ENCODE assay signal across 12 cellular contexts in the genomic region with DNA sequence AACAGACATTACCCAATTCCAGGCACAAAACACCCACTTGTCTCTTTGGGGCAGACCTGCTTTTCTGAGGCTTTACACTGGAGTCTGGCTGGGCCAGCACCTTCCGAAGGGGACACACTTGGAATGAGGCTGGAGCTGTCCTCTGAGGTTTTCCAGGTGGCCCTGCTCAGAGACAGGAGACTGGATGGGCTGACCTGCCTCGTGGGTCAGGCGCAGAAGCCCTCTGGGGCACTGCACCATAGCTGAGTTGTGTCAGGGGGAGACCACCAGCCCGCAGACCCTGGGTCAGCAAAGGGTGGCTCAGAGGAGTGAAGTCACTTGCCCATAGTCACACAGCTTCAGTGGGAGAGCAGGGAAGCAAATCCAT. TPM values are rescaled to one million over a fixed set of nuclear protein-coding genes. Genes with fewer than 3 reads are reported as not detected.
DNase-seq lines count a peak whose midpoint lies in the region; ATAC-seq and TF ChIP-seq lines count a peak whose summit lies in the region.
"Had no signal": no experiment of that assay in that cellular context is flagged by ENCODE, and none has a peak within 500 bp of the region (broad histone marks: within the 10 kb centered on the region; RNA-seq: fewer than 3 reads in every experiment).

No MANE protein-coding gene starts in this region.

- intact Hi-C loops in natural killer cell (cut with micrococcal nuclease) (no loop called here), left ventricle myocardium superior (cut with micrococcal nuclease) (no loop called here)

- H3K27ac Mint-ChIP-seq in natural killer cell (no peak overlapping the region), WTC11 (no peak overlapping the region), type B pancreatic cell (no peak overlapping the region)
- H3K27ac Mint-ChIP-seq in natural killer cell treated with Interleukin-12 subunit alpha and Interleukin-12 subunit beta and Interleukin-15 and Interleukin-18, amount 100 ng/mL, for 72 hours, result no peak overlapping the region

- DNase-seq in natural killer cell, result no peak
- no peak for DNase-seq in natural killer cell treated with Interleukin-12 subunit alpha and Interleukin-12 subunit beta and Interleukin-15 and Interleukin-18, amount 100 ng/mL, for 72 hours (ENCODE audit: low spot score)
- DNase-seq in WTC11 (ENCODE audit: low spot score), result no peak
- no peak for DNase-seq in type B pancreatic cell (ENCODE audit: extremely low spot score, unreplicated experiment)
- DNase-seq in left ventricle myocardium superior, result no peak
- DNase-seq: activated gamma-delta T cell, kidney glomerular epithelial cell had no signal

- H3K27me3 Mint-ChIP-seq in natural killer cell (ENCODE audit: low read depth in 2 of 2) (peaks cover 25 to 32% of the 10 kb centered on the region in 2 donors), WTC11 (ENCODE audit: low read depth) (peaks cover 51% of the 10 kb centered on the region), type B pancreatic cell (peaks cover 53% of the 10 kb centered on the region)
- H3K27me3 Mint-ChIP-seq in natural killer cell treated with Interleukin-12 subunit alpha and Interleukin-12 subunit beta and Interleukin-15 and Interleukin-18, amount 100 ng/mL, for 72 hours, result peaks cover 16% of the 10 kb centered on the region in 2 donors

- H3K9me3 ChIP-seq in iPS-18a (ENCODE audit: control insufficient read depth, low read depth, low read length), result no peaks in the 10 kb centered on the region
- H3K9me3 ChIP-seq: BLaER1 treated with 17β-estradiol and CSF1 and Interleukin-3, amounts not matched to agents 10 nM and 100 nM; neutrophil had no signal

- peaks cover 19% of the 10 kb centered on the region for H3K4me1 ChIP-seq in iPS-18a (ENCODE audit: control insufficient read depth, low read depth, low read length)

- peak overlapping the region; percentile 8 for H3K4me3 ChIP-seq in iPS-18a (ENCODE audit: low read length)

- H3K4me3 Mint-ChIP-seq in natural killer cell, result peak overlapping the region; percentile 90
- H3K4me3 Mint-ChIP-seq in natural killer cell treated with Interleukin-12 subunit alpha and Interleukin-12 subunit beta and Interleukin-15 and Interleukin-18, amount 100 ng/mL, for 72 hours, result no peak overlapping the region
- peak overlapping the region; percentile 75 for H3K4me3 Mint-ChIP-seq in WTC11
- peak overlapping the region; percentile 70 for H3K4me3 Mint-ChIP-seq in type B pancreatic cell

- H3K36me3 ChIP-seq in iPS-18a (ENCODE audit: control insufficient read depth, low read depth, low read length), result no peaks in the 10 kb centered on the region
- H3K36me3 ChIP-seq: BLaER1 treated with 17β-estradiol and CSF1 and Interleukin-3, amounts not matched to agents 10 nM and 100 nM had no signal

- peaks cover 51% of the 10 kb centered on the region for H3K27me3 ChIP-seq in iPS-18a (ENCODE audit: control insufficient read depth, insufficient read depth, low read length)

- H3K4me1 Mint-ChIP-seq in natural killer cell, result peaks cover 11 to 31% of the 10 kb centered on the region in 2 donors
- peaks cover 16 to 22% of the 10 kb centered on the region in 2 donors for H3K4me1 Mint-ChIP-seq in natural killer cell treated with Interleukin-12 subunit alpha and Interleukin-12 subunit beta and Interleukin-15 and Interleukin-18, amount 100 ng/mL, for 72 hours (ENCODE audit: low read depth in 2 of 2)
- peaks cover 36% of the 10 kb centered on the region for H3K4me1 Mint-ChIP-seq in WTC11
- peaks cover 8% of the 10 kb centered on the region for H3K4me1 Mint-ChIP-seq in type B pancreatic cell (ENCODE audit: unreplicated experiment)

- H3K9ac ChIP-seq in iPS-18a (ENCODE audit: low read length), result no peak overlapping the region

- H3K9me3 Mint-ChIP-seq in natural killer cell, result no peaks in the 10 kb centered on the region
- no peaks in the 10 kb centered on the region for H3K9me3 Mint-ChIP-seq in natural killer cell treated with Interleukin-12 subunit alpha and Interleukin-12 subunit beta and Interleukin-15 and Interleukin-18, amount 100 ng/mL, for 72 hours
- H3K9me3 Mint-ChIP-seq in WTC11, result no peaks in the 10 kb centered on the region
- H3K9me3 Mint-ChIP-seq in type B pancreatic cell, result no peaks in the 10 kb centered on the region

- no peak for TF ChIP-seq CTCF in natural killer cell (IDR thresholded peaks at IDR 0.05)
- TF ChIP-seq CTCF in WTC11 (IDR thresholded peaks at IDR 0.05), result no peak
- no peak for TF ChIP-seq CTCF in type B pancreatic cell (conservative IDR thresholded peaks at IDR 0.05)

- CTCF ChIA-PET in WTC11 (lab: Charles Lee), result interaction anchor here (0.7 to 9.0 kb wide), 5 partner anchors 13 to 524 kb away, joined by 3 to 124 read pairs (median 5); partner anchors contain the start of gene KIF17

- H3K36me3 Mint-ChIP-seq in natural killer cell (no peaks in the 10 kb centered on the region), WTC11 (no peaks in the 10 kb centered on the region), type B pancreatic cell (no peaks in the 10 kb centered on the region)
- H3K36me3 Mint-ChIP-seq in natural killer cell treated with Interleukin-12 subunit alpha and Interleukin-12 subunit beta and Interleukin-15 and Interleukin-18, amount 100 ng/mL, for 72 hours, result no peaks in the 10 kb centered on the region

- POLR2A ChIA-PET in WTC11 (lab: Charles Lee), result interaction anchor here (0.9 to 3.4 kb wide), 2 partner anchors 34 to 56 kb away, joined by 3 to 14 read pairs; partner anchors contain the start of gene HP1BP3

- ATAC-seq in natural killer cell (no peak), WTC11 (no peak), HG02571 (IDR thresholded peaks at IDR 0.05; ENCODE audit: unreplicated experiment) (no peak), left ventricle myocardium superior (no peak)
- ATAC-seq in natural killer cell treated with Interleukin-12 subunit alpha and Interleukin-12 subunit beta and Interleukin-15 and Interleukin-18, amount 100 ng/mL, for 72 hours, result no peak
- ATAC-seq in activated CD4-positive, CD25-positive, alpha-beta regulatory T cell treated with anti-CD3 and anti-CD28 coated beads, Interleukin-2, amount 50 U/mL, for 24 hours, result no peak

- no peak overlapping the region for H3K27ac ChIP-seq in iPS-18a (ENCODE audit: low read length)
- H3K27ac ChIP-seq: BLaER1 treated with 17β-estradiol and CSF1 and Interleukin-3, amounts not matched to agents 10 nM and 100 nM; neutrophil had no signal

TF ChIP-seq in WTC11, 78 proteins besides CTCF, POLR2A, EP300 and RAD21 (continues in another document):
- TF ChIP-seq, protein P1, sequence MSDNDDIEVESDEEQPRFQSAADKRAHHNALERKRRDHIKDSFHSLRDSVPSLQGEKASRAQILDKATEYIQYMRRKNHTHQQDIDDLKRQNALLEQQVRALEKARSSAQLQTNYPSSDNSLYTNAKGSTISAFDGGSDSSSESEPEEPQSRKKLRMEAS (CRISPR knock-in tag; IDR thresholded peaks at IDR 0.05), result no peak
- TF ChIP-seq CDX4 (CRISPR knock-in tag; IDR thresholded peaks at IDR 0.05; ENCODE audit: borderline replicate concordance) (no peak), FOXK1 (CRISPR knock-in tag; IDR thresholded peaks at IDR 0.05) (no peak), NFYB (CRISPR knock-in tag; conservative IDR thresholded peaks at IDR 0.05; ENCODE audit: low read depth) (no peak), NFE2L1 (CRISPR knock-in tag; IDR thresholded peaks at IDR 0.05) (no peak)
- TF ChIP-seq, protein P2, sequence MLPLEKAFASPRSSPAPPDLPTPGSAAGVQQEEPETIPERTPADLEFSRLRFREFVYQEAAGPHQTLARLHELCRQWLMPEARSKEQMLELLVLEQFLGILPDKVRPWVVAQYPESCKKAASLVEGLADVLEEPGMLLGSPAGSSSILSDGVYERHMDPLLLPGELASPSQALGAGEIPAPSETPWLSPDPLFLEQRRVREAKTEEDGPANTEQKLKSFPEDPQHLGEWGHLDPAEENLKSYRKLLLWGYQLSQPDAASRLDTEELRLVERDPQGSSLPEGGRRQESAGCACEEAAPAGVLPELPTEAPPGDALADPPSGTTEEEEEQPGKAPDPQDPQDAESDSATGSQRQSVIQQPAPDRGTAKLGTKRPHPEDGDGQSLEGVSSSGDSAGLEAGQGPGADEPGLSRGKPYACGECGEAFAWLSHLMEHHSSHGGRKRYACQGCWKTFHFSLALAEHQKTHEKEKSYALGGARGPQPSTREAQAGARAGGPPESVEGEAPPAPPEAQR (CRISPR knock-in tag; IDR thresholded peaks at IDR 0.05), result no peak
- TF ChIP-seq, protein P3, sequence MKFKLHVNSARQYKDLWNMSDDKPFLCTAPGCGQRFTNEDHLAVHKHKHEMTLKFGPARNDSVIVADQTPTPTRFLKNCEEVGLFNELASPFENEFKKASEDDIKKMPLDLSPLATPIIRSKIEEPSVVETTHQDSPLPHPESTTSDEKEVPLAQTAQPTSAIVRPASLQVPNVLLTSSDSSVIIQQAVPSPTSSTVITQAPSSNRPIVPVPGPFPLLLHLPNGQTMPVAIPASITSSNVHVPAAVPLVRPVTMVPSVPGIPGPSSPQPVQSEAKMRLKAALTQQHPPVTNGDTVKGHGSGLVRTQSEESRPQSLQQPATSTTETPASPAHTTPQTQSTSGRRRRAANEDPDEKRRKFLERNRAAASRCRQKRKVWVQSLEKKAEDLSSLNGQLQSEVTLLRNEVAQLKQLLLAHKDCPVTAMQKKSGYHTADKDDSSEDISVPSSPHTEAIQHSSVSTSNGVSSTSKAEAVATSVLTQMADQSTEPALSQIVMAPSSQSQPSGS (CRISPR knock-in tag; IDR thresholded peaks at IDR 0.05; ENCODE audit: borderline replicate concordance, low read depth), result no peak

RNA-seq across cellular contexts. Expression of gene SH2D5, which starts 1.8 kb away (rescaled TPM):
- not detected for total RNA-seq in natural killer cell
- total RNA-seq in natural killer cell treated with Interleukin-12 subunit alpha and Interleukin-12 subunit beta and Interleukin-15 and Interleukin-18, amount 100 ng/mL, for 72 hours, result under 1 TPM; 0.14 to 0.19 TPM
- total RNA-seq in WTC11 (2021), result 13.4 to 17.8 TPM (median 13.8 TPM) in 3 replicates
- 1.2 and 1.4 TPM in 2 replicates for total RNA-seq in type B pancreatic cell (ENCODE audit: low replicate concordance)
- not detected for total RNA-seq in left ventricle myocardium superior

RNA-seq across cellular contexts. Expression of gene KIF17, which starts 12.9 kb away (rescaled TPM):
- total RNA-seq in natural killer cell (not detected), WTC11 (2021) (8.1 to 16.1 TPM (median 14.3 TPM) in 3 replicates), type B pancreatic cell (ENCODE audit: low replicate concordance) (0.69 and 2.1 TPM in 2 replicates), left ventricle myocardium superior (3.5 TPM)
- not detected for total RNA-seq in natural killer cell treated with Interleukin-12 subunit alpha and Interleukin-12 subunit beta and Interleukin-15 and Interleukin-18, amount 100 ng/mL, for 72 hours

RNA-seq across cellular contexts. Expression of gene HP1BP3, which starts 56.4 kb away (rescaled TPM):
- total RNA-seq in natural killer cell, result 100 to 1,000 TPM; 243 to 296 (median 274) TPM
- total RNA-seq in natural killer cell treated with Interleukin-12 subunit alpha and Interleukin-12 subunit beta and Interleukin-15 and Interleukin-18, amount 100 ng/mL, for 72 hours, result 100 to 1,000 TPM; 182 to 347 TPM
- 121 to 140 TPM (median 132 TPM) in 3 replicates for total RNA-seq in WTC11 (2021)
- total RNA-seq in type B pancreatic cell (ENCODE audit: low replicate concordance), result 217 and 326 TPM in 2 replicates
- total RNA-seq in left ventricle myocardium superior, result 121 TPM
